20 cellular contexts compared by ENCODE assay signal in the genomic region with DNA sequence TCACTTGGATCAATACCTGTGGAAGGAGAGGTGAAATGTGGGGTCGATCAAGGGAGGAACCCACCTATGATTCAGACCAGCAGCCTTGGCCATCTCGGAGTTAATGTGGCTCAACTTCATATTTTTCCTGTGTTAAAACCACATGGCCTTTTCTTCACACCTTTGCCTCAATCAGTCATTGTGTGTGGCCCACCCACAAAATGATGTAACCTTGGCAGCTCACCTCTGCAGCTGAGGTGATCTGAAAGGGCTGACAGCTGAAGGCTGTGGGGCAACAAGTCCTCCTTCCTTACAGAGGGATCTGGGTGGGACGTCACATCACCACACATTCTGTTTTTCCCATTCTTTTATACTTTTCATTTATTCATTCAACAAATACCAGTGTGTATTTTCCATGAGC.
DNase-seq lines count a peak whose midpoint lies in the region; ATAC-seq and TF ChIP-seq lines count a peak whose summit lies in the region.
"Had no signal": no experiment of that assay in that cellular context is flagged by ENCODE, and none has a peak within 500 bp of the region (broad histone marks: within the 10 kb centered on the region; RNA-seq: fewer than 3 reads in every experiment).

No MANE protein-coding gene starts in this region.

- H3K27ac Mint-ChIP-seq in natural killer cell treated with Interleukin-12 subunit alpha and Interleukin-12 subunit beta and Interleukin-15 and Interleukin-18, amount 100 ng/mL, for 72 hours = no peak overlapping the region
- H3K27ac Mint-ChIP-seq: CD4-positive, alpha-beta T cell; IgD-negative memory B cell had no signal

- peak; percentile 68 to 71 for ATAC-seq in natural killer cell treated with Interleukin-12 subunit alpha and Interleukin-12 subunit beta and Interleukin-15 and Interleukin-18, amount 100 ng/mL, for 72 hours

- no peaks in the 10 kb centered on the region for H3K36me3 Mint-ChIP-seq in natural killer cell treated with Interleukin-12 subunit alpha and Interleukin-12 subunit beta and Interleukin-15 and Interleukin-18, amount 100 ng/mL, for 72 hours
- H3K36me3 Mint-ChIP-seq: IgD-negative memory B cell had no signal

- CTCF ChIA-PET in AG04450 (lab: Charles Lee) = interaction anchor here (0.7 kb wide), 1 partner anchor 8 kb away, joined by 3 read pairs; no protein-coding TSS in a partner anchor

- TF ChIP-seq CTCF in AG04450 (IDR thresholded peaks at IDR 0.05; ENCODE audit: low read depth, low read length) (no peak), esophagus muscularis mucosa (IDR thresholded peaks at IDR 0.05) (no peak)

- DNase-seq in NK-92 treated with Interleukin-12 subunit alpha and Interleukin-12 subunit beta, amount 100 ng/mL, for 24 hours (lab: John Stamatoyannopoulos, UW) = peak; percentile 79
- DNase-seq in NK-92 (lab: John Stamatoyannopoulos, UW; ENCODE audit: unreplicated experiment) = no peak
- no peak for DNase-seq in AG04450 (ENCODE audit: low read depth, low spot score)
- DNase-seq in esophagus muscularis mucosa (ENCODE audit: extremely low spot score) = no peak
- DNase-seq in natural killer cell treated with Interleukin-12 subunit alpha and Interleukin-12 subunit beta and Interleukin-15 and Interleukin-18, amount 100 ng/mL, for 72 hours (ENCODE audit: low spot score) = no peak
- no peak for DNase-seq in NCI-H2227 (lab: John Stamatoyannopoulos, UW; ENCODE audit: unreplicated experiment)
- DNase-seq in NCI-H1930 (lab: John Stamatoyannopoulos, UW) = no peak
- DNase-seq in RKO (ENCODE audit: low spot score) = no peak
- DNase-seq: BE2C; CD4-positive, alpha-beta T cell; DMS53; MV-4-11; NCI-H1417; NCI-H2029; NCI-H2171; NCI-H748 treated with DMSO at 0.1 percent for 48 hours; PC-9 had no signal

- H3K4me3 Mint-ChIP-seq in natural killer cell treated with Interleukin-12 subunit alpha and Interleukin-12 subunit beta and Interleukin-15 and Interleukin-18, amount 100 ng/mL, for 72 hours = peak overlapping the region; percentile 25
- H3K4me3 Mint-ChIP-seq: CD4-positive, alpha-beta T cell; IgD-negative memory B cell had no signal

- 86% methylated on average over 3 of the region's 3 CpGs for WGBS in esophagus muscularis mucosa

- intact Hi-C loops in esophagus muscularis mucosa (cut with DNase I) = loop anchor here (5.0 kb wide), 1 partner anchor 140 kb away; no protein-coding TSS in a partner anchor

- H3K9me3 Mint-ChIP-seq in natural killer cell treated with Interleukin-12 subunit alpha and Interleukin-12 subunit beta and Interleukin-15 and Interleukin-18, amount 100 ng/mL, for 72 hours = no peaks in the 10 kb centered on the region
- H3K9me3 Mint-ChIP-seq: CD4-positive, alpha-beta T cell; IgD-negative memory B cell had no signal

- H3K27ac ChIP-seq in AG04450 (ENCODE audit: low read depth, low read length) (peak overlapping the region; percentile 23), esophagus muscularis mucosa (replicated peaks in 1 of 4) (peak overlapping the region; percentile 72 to 77 (median 74))
- H3K27ac ChIP-seq: 22Rv1, PC-9 had no signal

- TF ChIP-seq POLR2A in esophagus muscularis mucosa (IDR thresholded peaks at IDR 0.05; ENCODE audit: low read depth) = no peak

- peaks cover 10 to 46% (median 36%) of the 10 kb centered on the region in 4 donors for H3K4me1 ChIP-seq in esophagus muscularis mucosa
- H3K4me1 ChIP-seq: BE2C, HAP-1 had no signal

- no peaks in the 10 kb centered on the region for H3K36me3 ChIP-seq in esophagus muscularis mucosa
- H3K36me3 ChIP-seq: BE2C, HAP-1 had no signal

- H3K27me3 ChIP-seq in AG04450 (ENCODE audit: control insufficient read depth, insufficient read depth, low read length) (no peaks in the 10 kb centered on the region), esophagus muscularis mucosa (no peaks in the 10 kb centered on the region)
- H3K27me3 ChIP-seq: BE2C had no signal

- no peaks in the 10 kb centered on the region for H3K27me3 Mint-ChIP-seq in natural killer cell treated with Interleukin-12 subunit alpha and Interleukin-12 subunit beta and Interleukin-15 and Interleukin-18, amount 100 ng/mL, for 72 hours
- H3K27me3 Mint-ChIP-seq: IgD-negative memory B cell had no signal

- no peak overlapping the region for H3K4me3 ChIP-seq in AG04450 (ENCODE audit: low read depth, low read length)
- H3K4me3 ChIP-seq in esophagus muscularis mucosa = no peak overlapping the region
- H3K4me3 ChIP-seq: HAP-1, PC-9 had no signal

- TF ChIP-seq EP300 in esophagus muscularis mucosa (IDR thresholded peaks at IDR 0.05) = no peak

- H3K9me3 ChIP-seq in AG04450 (ENCODE audit: control insufficient read depth, insufficient read depth, low read length) (no peaks in the 10 kb centered on the region), esophagus muscularis mucosa (no peaks in the 10 kb centered on the region)
- H3K9me3 ChIP-seq: BE2C, HAP-1 had no signal

- POLR2A ChIA-PET in AG04450 (lab: Yijun Ruan, JAX) = no interaction called here

- H3K4me1 Mint-ChIP-seq in natural killer cell treated with Interleukin-12 subunit alpha and Interleukin-12 subunit beta and Interleukin-15 and Interleukin-18, amount 100 ng/mL, for 72 hours (ENCODE audit: low read depth in 2 of 2) = peaks cover 15 to 17% of the 10 kb centered on the region in 2 donors
- H3K4me1 Mint-ChIP-seq: IgD-negative memory B cell had no signal
